ENCODE assay signal across 20 cellular contexts in the genomic region with DNA sequence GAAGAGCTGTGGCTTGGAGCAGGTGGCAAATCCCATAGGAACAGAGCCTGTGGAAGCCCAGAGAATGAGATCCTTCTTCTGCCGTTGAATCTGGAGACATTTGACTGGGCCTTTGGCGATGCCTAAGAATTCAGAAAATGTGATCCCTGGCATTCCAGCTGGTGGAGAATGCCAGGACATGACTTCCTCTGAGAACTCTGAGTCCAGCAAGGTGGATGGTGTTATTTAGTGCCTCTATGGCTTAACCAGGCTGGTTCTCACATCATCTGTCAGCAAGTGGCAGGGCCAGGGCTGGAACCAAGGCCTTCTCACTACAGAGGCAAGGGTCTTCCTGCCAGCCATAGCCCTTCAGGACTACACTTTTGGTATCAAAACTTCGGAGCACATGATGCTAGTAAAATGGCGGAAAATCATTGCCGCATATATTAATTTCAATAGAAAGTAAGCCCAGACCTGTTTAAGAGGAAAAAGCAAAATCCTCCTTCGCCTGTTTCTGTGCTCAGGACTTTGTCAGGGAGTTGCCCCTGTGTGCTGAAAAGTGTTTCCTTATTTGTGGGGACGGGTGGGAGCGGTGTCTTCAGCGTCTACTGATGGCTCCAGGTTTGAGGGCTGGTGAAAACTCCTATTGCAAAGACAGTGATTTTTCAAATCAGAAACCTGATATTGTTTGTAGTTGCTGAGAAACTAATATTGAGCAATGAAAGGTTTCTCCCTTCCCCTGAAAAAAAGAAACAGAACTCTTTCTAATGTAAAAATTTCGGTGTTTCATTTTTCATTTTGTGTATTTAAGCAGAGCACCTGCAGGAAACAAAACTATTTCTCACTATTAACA.
DNase-seq lines count a peak whose midpoint lies in the region; ATAC-seq lines count a peak whose summit lies in the region.
"Had no signal": no experiment of that assay in that cellular context is flagged by ENCODE, and none has a peak within 500 bp of the region (broad histone marks: within the 10 kb centered on the region; RNA-seq: fewer than 3 reads in every experiment).

No MANE protein-coding gene starts in this region.

- peak overlapping the region in 10 of 11 experiments; percentile 0 to 72 (median 9); a peak in 11 of 22 replicates for H3K4me2 ChIP-seq in BLaER1 treated with 17β-estradiol and CSF1 and Interleukin-3, amounts not matched to agents 10 nM and 100 nM

- H3K4me1 Mint-ChIP-seq in dendritic cell treated with granulocyte-macrophage colony-stimulating factor and Interleukin-4, amounts not matched to agents 40 ng/mL and 50 ng/mL, for 4 days (ENCODE audit: low read depth), result peaks cover 74% of the 10 kb centered on the region
- H3K4me1 Mint-ChIP-seq in stimulated activated memory B cell treated with anti-CD40 and anti-IgM and Interleukin-4, amounts not matched to agents 10 μg/mL and 1 μg/mL and 100 μg/mL, for 72 hours, result peaks cover 72% of the 10 kb centered on the region

- H3K27me3 ChIP-seq in BLaER1 treated with 17β-estradiol and CSF1 and Interleukin-3, amounts not matched to agents 10 nM and 100 nM, result no peaks in the 10 kb centered on the region
- H3K27me3 ChIP-seq: upper lobe of right lung had no signal

- peak overlapping the region; percentile 50 for H3K27ac Mint-ChIP-seq in dendritic cell treated with granulocyte-macrophage colony-stimulating factor and Interleukin-4, amounts not matched to agents 40 ng/mL and 50 ng/mL, for 4 days
- H3K27ac Mint-ChIP-seq in stimulated activated memory B cell treated with anti-CD40 and anti-IgM and Interleukin-4, amounts not matched to agents 10 μg/mL and 1 μg/mL and 100 μg/mL, for 72 hours, result no peak overlapping the region
- H3K27ac Mint-ChIP-seq: activated CD8-positive, alpha-beta T cell treated with anti-CD3 and anti-CD28 coated beads, Interleukin-2, amount 10 ng/mL, durations not matched to agents 7 days and 5 days; activated T-helper 2 cell treated with anti-CD3 and anti-CD28 coated beads, Interferon-gamma antibody, Interleukin-2, Interleukin-4, amounts not matched to agents 10 μg/mL and 5 μg/mL and 100 μg/mL, durations not matched to agents 14 hours and 24 hours and 36 hours had no signal

- intact Hi-C loops in dendritic cell treated with granulocyte-macrophage colony-stimulating factor and Interleukin-4, amounts not matched to agents 40 ng/mL and 50 ng/mL, for 4 days (cut with micrococcal nuclease), result no loop called here

- peak; percentile 22 for ATAC-seq in GM19025 (IDR thresholded peaks at IDR 0.05; ENCODE audit: low read depth, unreplicated experiment)
- peak; percentile 15 for ATAC-seq in HG02870 (IDR thresholded peaks at IDR 0.05; ENCODE audit: unreplicated experiment)
- no peak for ATAC-seq in stimulated activated memory B cell treated with anti-CD40 and anti-IgM and Interleukin-4, amounts not matched to agents 10 μg/mL and 1 μg/mL and 100 μg/mL, for 72 hours
- no peak for ATAC-seq in GM19452 (IDR thresholded peaks at IDR 0.05; ENCODE audit: unreplicated experiment)
- no peak for ATAC-seq in HG03025 (IDR thresholded peaks at IDR 0.05; ENCODE audit: low FRiP score, unreplicated experiment)
- ATAC-seq: activated CD8-positive, alpha-beta T cell treated with anti-CD3 and anti-CD28 coated beads, Interleukin-2, amount 10 ng/mL, durations not matched to agents 7 days and 5 days; left lobe of liver; upper lobe of right lung had no signal

- DNase-seq in NOMO-1 treated with dmso at 0.1 percent for 144 hours (lab: John Stamatoyannopoulos, UW; ENCODE audit: unreplicated experiment), result no peak
- DNase-seq: activated CD8-positive, alpha-beta T cell treated with anti-CD3 and anti-CD28 coated beads, Interleukin-2, amount 10 ng/mL, durations not matched to agents 7 days and 5 days; amniotic stem cell; cerebellar nuclear complex; COR-L47; GDM1; NCI-H748 treated with DMSO at 0.1 percent for 48 hours had no signal

- no peak overlapping the region for H3K4me3 ChIP-seq in BLaER1 treated with 17β-estradiol and CSF1 and Interleukin-3, amounts not matched to agents 10 nM and 100 nM
- H3K4me3 ChIP-seq: upper lobe of right lung had no signal

- peaks cover 47% of the 10 kb centered on the region for H3K36me3 Mint-ChIP-seq in dendritic cell treated with granulocyte-macrophage colony-stimulating factor and Interleukin-4, amounts not matched to agents 40 ng/mL and 50 ng/mL, for 4 days (ENCODE audit: low read depth)
- peaks cover 27% of the 10 kb centered on the region for H3K36me3 Mint-ChIP-seq in stimulated activated memory B cell treated with anti-CD40 and anti-IgM and Interleukin-4, amounts not matched to agents 10 μg/mL and 1 μg/mL and 100 μg/mL, for 72 hours

- peaks cover 62 to 75% (median 69%) of the 10 kb centered on the region in 10 experiments for H3K4me1 ChIP-seq in BLaER1 treated with 17β-estradiol and CSF1 and Interleukin-3, amounts not matched to agents 10 nM and 100 nM

- no peak overlapping the region for H3K9ac ChIP-seq in BLaER1 treated with 17β-estradiol and CSF1 and Interleukin-3, amounts not matched to agents 10 nM and 100 nM
- H3K9ac ChIP-seq: parathyroid adenoma had no signal

- peaks cover 0 to 15% (median 0%) of the 10 kb centered on the region in 11 experiments; a peak in 3 of 22 replicates for H4K20me1 ChIP-seq in BLaER1 treated with 17β-estradiol and CSF1 and Interleukin-3, amounts not matched to agents 10 nM and 100 nM

- H3K27me3 Mint-ChIP-seq in dendritic cell treated with granulocyte-macrophage colony-stimulating factor and Interleukin-4, amounts not matched to agents 40 ng/mL and 50 ng/mL, for 4 days, result no peaks in the 10 kb centered on the region
- no peaks in the 10 kb centered on the region for H3K27me3 Mint-ChIP-seq in stimulated activated memory B cell treated with anti-CD40 and anti-IgM and Interleukin-4, amounts not matched to agents 10 μg/mL and 1 μg/mL and 100 μg/mL, for 72 hours
- H3K27me3 Mint-ChIP-seq: stimulated activated naive CD8-positive, alpha-beta T cell treated with anti-CD3 and anti-CD28 coated beads, Interleukin-15, Interleukin-2, amounts not matched to agents 100 ng/mL and 50 ng/mL, for 24 hours had no signal

- H3K36me3 ChIP-seq in BLaER1 treated with 17β-estradiol and CSF1 and Interleukin-3, amounts not matched to agents 10 nM and 100 nM, result peaks cover 0 to 30% (median 8%) of the 10 kb centered on the region in 11 experiments; a peak in 10 of 22 replicates
- H3K36me3 ChIP-seq: upper lobe of right lung had no signal

- no peaks in the 10 kb centered on the region for H3K9me3 Mint-ChIP-seq in dendritic cell treated with granulocyte-macrophage colony-stimulating factor and Interleukin-4, amounts not matched to agents 40 ng/mL and 50 ng/mL, for 4 days
- H3K9me3 Mint-ChIP-seq in stimulated activated memory B cell treated with anti-CD40 and anti-IgM and Interleukin-4, amounts not matched to agents 10 μg/mL and 1 μg/mL and 100 μg/mL, for 72 hours, result no peaks in the 10 kb centered on the region
- H3K9me3 Mint-ChIP-seq: activated T-helper 2 cell treated with anti-CD3 and anti-CD28 coated beads, Interferon-gamma antibody, Interleukin-2, Interleukin-4, amounts not matched to agents 10 μg/mL and 5 μg/mL and 100 μg/mL, durations not matched to agents 14 hours and 24 hours and 36 hours; stimulated activated naive CD8-positive, alpha-beta T cell treated with anti-CD3 and anti-CD28 coated beads, Interleukin-15, Interleukin-2, amounts not matched to agents 100 ng/mL and 50 ng/mL, for 24 hours had no signal

- 0 out of 22 replicates have a peak, but pooled peaks cover 0 to 5% (median 0%) of the 10 kb centered on the region in 11 experiments for H3K9me3 ChIP-seq in BLaER1 treated with 17β-estradiol and CSF1 and Interleukin-3, amounts not matched to agents 10 nM and 100 nM (replicated peaks in 1 of 11)
- H3K9me3 ChIP-seq: upper lobe of right lung had no signal

- H3K27ac ChIP-seq in BLaER1 treated with 17β-estradiol and CSF1 and Interleukin-3, amounts not matched to agents 10 nM and 100 nM, result no peak overlapping the region
- H3K27ac ChIP-seq: parathyroid adenoma, upper lobe of right lung, VCaP had no signal

- H3K4me3 Mint-ChIP-seq in dendritic cell treated with granulocyte-macrophage colony-stimulating factor and Interleukin-4, amounts not matched to agents 40 ng/mL and 50 ng/mL, for 4 days, result no peak overlapping the region
- no peak overlapping the region for H3K4me3 Mint-ChIP-seq in stimulated activated memory B cell treated with anti-CD40 and anti-IgM and Interleukin-4, amounts not matched to agents 10 μg/mL and 1 μg/mL and 100 μg/mL, for 72 hours
- H3K4me3 Mint-ChIP-seq: activated CD8-positive, alpha-beta T cell treated with anti-CD3 and anti-CD28 coated beads, Interleukin-2, amount 10 ng/mL, durations not matched to agents 7 days and 5 days; stimulated activated naive CD8-positive, alpha-beta T cell treated with anti-CD3 and anti-CD28 coated beads, Interleukin-15, Interleukin-2, amounts not matched to agents 100 ng/mL and 50 ng/mL, for 24 hours had no signal

Comparison
In these comparisons a context has a peak if more than half of its experiments do, and no peak if none do; other contexts are left out.
1. ATAC-seq: peak in GM19025 (single experiment) and HG02870 (single experiment); none in stimulated activated memory B cell treated with anti-CD40 and anti-IgM and Interleukin-4, amounts not matched to agents 10 μg/mL and 1 μg/mL and 100 μg/mL, for 72 hours (single experiment), GM19452 (single experiment) and HG03025 (single experiment).